12 cellular contexts compared by ENCODE assay signal in the genomic region with DNA sequence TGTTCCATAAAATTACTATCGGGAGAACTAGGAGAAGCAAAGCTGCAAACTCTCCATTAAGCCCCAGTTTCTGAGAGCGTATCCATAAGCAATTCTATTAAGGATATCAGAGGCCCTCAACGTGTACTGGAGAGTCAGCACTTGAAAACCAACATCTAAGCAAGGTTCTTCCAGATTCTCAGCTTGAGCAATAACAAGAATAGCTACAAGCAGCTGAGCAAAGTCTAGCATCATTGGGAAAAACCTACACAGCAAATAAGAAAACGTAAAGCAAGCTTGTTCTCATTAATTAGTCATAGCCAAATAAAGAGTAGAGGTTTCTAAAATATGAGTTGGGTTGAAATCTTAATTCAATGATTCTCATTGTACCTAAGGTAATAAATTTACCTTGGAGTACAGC.
"Had no signal": no experiment of that assay in that cellular context is flagged by ENCODE, and none has a peak within 500 bp of the region (broad histone marks: within the 10 kb centered on the region; RNA-seq: fewer than 3 reads in every experiment).

No MANE protein-coding gene starts in this region.

- H3K9me3 ChIP-seq: pancreas, stomach, testis, upper lobe of left lung had no signal

- ATAC-seq: left lobe of liver, pancreas, sciatic nerve had no signal

- H3K27ac ChIP-seq: pancreas, stomach, testis, upper lobe of left lung had no signal

- H3K4me3 Mint-ChIP-seq: T-helper 2 cell treated with Interferon-gamma antibody and Interleukin-4, amounts not matched to agents 5 μg/mL and 100 μg/mL, for 36 hours had no signal

- H3K4me3 ChIP-seq: pancreas, stomach, testis, upper lobe of left lung had no signal

- H3K36me3 ChIP-seq: pancreas, stomach, upper lobe of left lung had no signal

- H3K27me3 ChIP-seq: pancreas, stomach, testis, upper lobe of left lung had no signal

- DNase-seq: activated CD4-positive, alpha-beta T cell treated with anti-CD3 and anti-CD28 coated beads, Interleukin-2, amount 50 U/mL, for 4 hours; activated gamma-delta T cell; activated T-cell treated with anti-CD3 and anti-CD28 coated beads, Interleukin-2, amount 50 U/mL, for 1 hour; hippocampal formation; pancreas; stomach; testis; upper lobe of left lung had no signal

- H3K4me1 ChIP-seq: pancreas, testis had no signal

- H3K27ac Mint-ChIP-seq: activated naive CD4-positive, alpha-beta T cell treated with anti-CD3 and anti-CD28 coated beads, Interleukin-2, amount 50 U/mL, for 72 hours; T-helper 2 cell treated with Interferon-gamma antibody and Interleukin-4, amounts not matched to agents 5 μg/mL and 100 μg/mL, for 36 hours had no signal

- H3K9me3 Mint-ChIP-seq: T-helper 2 cell treated with Interferon-gamma antibody and Interleukin-4, amounts not matched to agents 5 μg/mL and 100 μg/mL, for 36 hours had no signal
